In genomic region chr16:85395207-85395912, GRCh38 we compare ENCODE assay signal across 8 cellular contexts.
A peak's percentile ranks its signal among the peaks of the same experiment; 100 is the strongest.
DNase-seq lines count a peak whose midpoint lies in the region; ATAC-seq, FAIRE-seq and TF ChIP-seq lines count a peak whose summit lies in the region.

No MANE protein-coding gene starts in this region.

- TF ChIP-seq CTCF in AG10803 (conservative IDR thresholded peaks at IDR 0.05; ENCODE audit: low read length) (no peak), mesothelial cell of epicardium (IDR thresholded peaks at IDR 0.05; ENCODE audit: unreplicated experiment) (no peak)

- H3K4me3 ChIP-seq in AG10803 (ENCODE audit: low read length): peak overlapping the region; percentile 34

- H3K4me1 Mint-ChIP-seq in mesothelial cell of epicardium: peaks cover 46% of the 10 kb centered on the region
- H3K4me1 Mint-ChIP-seq in activated naive CD8-positive, alpha-beta T cell treated with anti-CD3 and anti-CD28 coated beads for 36 hours: no peaks in the 10 kb centered on the region

- H3K27ac Mint-ChIP-seq in mesothelial cell of epicardium: peak overlapping the region; percentile 85
- H3K27ac Mint-ChIP-seq in activated naive CD8-positive, alpha-beta T cell treated with anti-CD3 and anti-CD28 coated beads for 36 hours: no peak overlapping the region

- FAIRE-seq in H54 (lab: Jason Lieb, UNC): no peak

- no peak overlapping the region for H3K4me3 Mint-ChIP-seq in mesothelial cell of epicardium
- H3K4me3 Mint-ChIP-seq in activated naive CD8-positive, alpha-beta T cell treated with anti-CD3 and anti-CD28 coated beads for 36 hours: no peak overlapping the region

- H3K27me3 Mint-ChIP-seq in mesothelial cell of epicardium (ENCODE audit: low read depth): no peaks in the 10 kb centered on the region
- H3K27me3 Mint-ChIP-seq in activated naive CD8-positive, alpha-beta T cell treated with anti-CD3 and anti-CD28 coated beads for 36 hours: no peaks in the 10 kb centered on the region

- DNase-seq in AG10803 (ENCODE audit: low read depth) (peak; percentile 99), H54 (ENCODE audit: insufficient read length, low spot score) (peak; percentile 98), NCI-H526 treated with DMSO at 0.1 percent for 48 hours (lab: John Stamatoyannopoulos, UW) (peak; percentile 62), dermis blood vessel endothelial cell (peak; percentile 73), mesothelial cell of epicardium (ENCODE audit: low spot score in 2 of 2, unreplicated experiment in 2 of 2) (peak; percentile 52 to 69), globus pallidus (ENCODE audit: low spot score) (no peak)
- DNase-seq in activated naive CD8-positive, alpha-beta T cell treated with anti-CD3 and anti-CD28 coated beads for 36 hours: no peak

- no peak for ATAC-seq in HG03025 (IDR thresholded peaks at IDR 0.05; ENCODE audit: low FRiP score, unreplicated experiment)

- peak; percentile 13; the same call in 1 of the 2 replicates for TF ChIP-seq POLR2A in H54 (IDR thresholded peaks at IDR 0.05; ENCODE audit: low read depth, low read length)

- no peaks in the 10 kb centered on the region for H3K9me3 Mint-ChIP-seq in mesothelial cell of epicardium
- no peaks in the 10 kb centered on the region for H3K9me3 Mint-ChIP-seq in activated naive CD8-positive, alpha-beta T cell treated with anti-CD3 and anti-CD28 coated beads for 36 hours

- no peaks in the 10 kb centered on the region for H3K36me3 Mint-ChIP-seq in mesothelial cell of epicardium
- no peaks in the 10 kb centered on the region for H3K36me3 Mint-ChIP-seq in activated naive CD8-positive, alpha-beta T cell treated with anti-CD3 and anti-CD28 coated beads for 36 hours

Comparison
In these comparisons a context has a peak if more than half of its experiments do, and no peak if none do; other contexts are left out.
1. DNase-seq: peak in AG10803 (single experiment), H54 (single experiment), NCI-H526 treated with DMSO at 0.1 percent for 48 hours (single experiment), dermis blood vessel endothelial cell (single experiment) and mesothelial cell of epicardium (2 of 2); none in globus pallidus (single experiment) and activated naive CD8-positive, alpha-beta T cell treated with anti-CD3 and anti-CD28 coated beads for 36 hours (single experiment).